9 cellular contexts compared by ENCODE assay signal in genomic region chr2:239240480-239240881, GRCh38.
DNase-seq lines count a peak whose midpoint lies in the region; ATAC-seq and TF ChIP-seq lines count a peak whose summit lies in the region.
"Had no signal": no experiment of that assay in that cellular context is flagged by ENCODE, and none has a peak within 500 bp of the region (broad histone marks: within the 10 kb centered on the region; RNA-seq: fewer than 3 reads in every experiment).

No MANE protein-coding gene starts in this region.

- H3K4me1 ChIP-seq in mucosa of descending colon (ENCODE audit: low read depth) (no peaks in the 10 kb centered on the region), transverse colon (peaks cover 6 to 50% (median 34%) of the 10 kb centered on the region in 4 donors)

- no peaks in the 10 kb centered on the region for H3K36me3 ChIP-seq in mucosa of descending colon (ENCODE audit: low read depth)
- no peaks in the 10 kb centered on the region for H3K36me3 ChIP-seq in transverse colon

- H3K9me3 ChIP-seq in mucosa of descending colon (no peaks in the 10 kb centered on the region), transverse colon (no peaks in the 10 kb centered on the region)

- intact Hi-C loops in dorsolateral prefrontal cortex (cut with DNase I) (loop anchor here in 1 of 2 donors (5.0 kb wide), 2 partner anchors 52 to 102 kb away; no protein-coding TSS in a partner anchor), mucosa of descending colon (cut with DNase I, micrococcal nuclease) (no loop called here), transverse colon (cut with DNase I; ENCODE audit: low total_unique reads) (no loop called here), posterior vena cava (cut with DNase I) (no loop called here)

- H3K4me3 ChIP-seq in dorsolateral prefrontal cortex (peak overlapping the region in 53 of 59 donors; percentile 2 to 57 (median 33)), mucosa of descending colon (no peak overlapping the region), transverse colon (no peak overlapping the region)

- H3K27ac ChIP-seq in dorsolateral prefrontal cortex = peak overlapping the region; percentile 67 to 99 (median 94)
- H3K27ac ChIP-seq in transverse colon = peak overlapping the region; percentile 77 to 84 (median 78)

- TF ChIP-seq EP300 in transverse colon (IDR thresholded peaks at IDR 0.05; ENCODE audit: low read depth) = peak; percentile 68

- peak; percentile 27 for ATAC-seq in mucosa of descending colon
- ATAC-seq: Panc1 had no signal

- in situ Hi-C loops in transverse colon (cut with MboI; ENCODE audit: low pct_ligation_motif_present in 1 of 4, low pct_unique_long_range_greater_than_20kb in 1 of 4, low sequenced_read_pairs in 3 of 4) = no loop called here

- CTCF ChIA-PET in HEK293T (lab: Yijun Ruan, JAX) = no interaction called here

- H3K27me3 ChIP-seq in dorsolateral prefrontal cortex (no peaks in the 10 kb centered on the region), transverse colon (no peaks in the 10 kb centered on the region)

- DNase-seq in activated CD8-positive, alpha-beta memory T cell treated with anti-CD3 and anti-CD28 coated beads for 24 hours = peak; percentile 42
- DNase-seq in activated CD8-positive, alpha-beta memory T cell treated with anti-CD3 and anti-CD28 coated beads, Interleukin-2, amount 50 U/mL, for 4 hours = no peak
- DNase-seq in dorsolateral prefrontal cortex (peak; percentile 62 to 93 (median 88)), mucosa of descending colon (no peak), transverse colon (peak; percentile 40), HEK293T (ENCODE audit: extremely low spot score) (no peak), posterior vena cava (ENCODE audit: low spot score) (no peak), GOT3 (lab: John Stamatoyannopoulos, UW) (no peak)

- POLR2A ChIA-PET in HEK293T (lab: Yijun Ruan, JAX) = no interaction called here

- TF ChIP-seq POLR2A in transverse colon (IDR thresholded peaks at IDR 0.05) = no peak

- TF ChIP-seq CTCF in dorsolateral prefrontal cortex (IDR thresholded peaks at IDR 0.05 in 54 of 56, conservative IDR thresholded peaks at IDR 0.05 in 2 of 56; ENCODE audit: low read depth in 1 of 56, partially characterized antibody in 56 of 56) (peak in 6 of 56 donors; percentile 4 to 27 (median 13)), mucosa of descending colon (IDR thresholded peaks at IDR 0.05) (no peak), transverse colon (IDR thresholded peaks at IDR 0.05) (no peak)

- WGBS in transverse colon (ENCODE audit: low coverage in 1 of 2), 2 donors = 60 to 71% methylated on average over 1 to 14 of the region's 14 CpGs

TF ChIP-seq in HEK293T, 16 proteins besides CTCF, POLR2A, EP300 and RAD21:
- no peak for TF ChIP-seq FOXM1 (IDR thresholded peaks at IDR 0.05; ENCODE audit: borderline replicate concordance)
- no peak for TF ChIP-seq BHLHE40 (IDR thresholded peaks at IDR 0.05; ENCODE audit: borderline replicate concordance)
- no peak for TF ChIP-seq LEF1 (IDR thresholded peaks at IDR 0.05; ENCODE audit: borderline replicate concordance)
- TF ChIP-seq HDGF (IDR thresholded peaks at IDR 0.05; ENCODE audit: borderline replicate concordance) = no peak
- no peak for TF ChIP-seq ELF4 (IDR thresholded peaks at IDR 0.05)
- no peak for TF ChIP-seq CTBP1 (IDR thresholded peaks at IDR 0.05; ENCODE audit: borderline replicate concordance)
- no peak for TF ChIP-seq L3MBTL2 (conservative IDR thresholded peaks at IDR 0.05)
- TF ChIP-seq FOXK2 (IDR thresholded peaks at IDR 0.05) = no peak

Comparison
In these comparisons a context has a peak if more than half of its experiments do, and no peak if none do; other contexts are left out.
1. DNase-seq: peak in activated CD8-positive, alpha-beta memory T cell treated with anti-CD3 and anti-CD28 coated beads for 24 hours (single experiment), dorsolateral prefrontal cortex (10 of 10) and transverse colon (single experiment); none in activated CD8-positive, alpha-beta memory T cell treated with anti-CD3 and anti-CD28 coated beads, Interleukin-2, amount 50 U/mL, for 4 hours (single experiment), mucosa of descending colon (0 of 3), HEK293T (single experiment), posterior vena cava (single experiment) and GOT3 (single experiment).
2. H3K4me3 ChIP-seq: peak in dorsolateral prefrontal cortex (53 of 59); none in mucosa of descending colon (single experiment) and transverse colon (0 of 4).